In genomic region chr6:164927288-164928040, GRCh38 we compare ENCODE assay signal across 1 cellular context.
A peak's percentile ranks its signal among the peaks of the same experiment; 100 is the strongest.
TF ChIP-seq lines count a peak whose summit lies in the region.

No MANE protein-coding gene starts in this region.

TF ChIP-seq in H1, 55 proteins besides CTCF, POLR2A, EP300 and RAD21 (continued from another document):
- TF ChIP-seq MAX (IDR thresholded peaks at IDR 0.05) = 0 out of 2 replicates have a peak, but pooled peaks have one; percentile 21
TF ChIP-seq in H1: peak in this region for 1.
